Comparison of ENCODE assay signal across 9 cellular contexts in the genomic region with DNA sequence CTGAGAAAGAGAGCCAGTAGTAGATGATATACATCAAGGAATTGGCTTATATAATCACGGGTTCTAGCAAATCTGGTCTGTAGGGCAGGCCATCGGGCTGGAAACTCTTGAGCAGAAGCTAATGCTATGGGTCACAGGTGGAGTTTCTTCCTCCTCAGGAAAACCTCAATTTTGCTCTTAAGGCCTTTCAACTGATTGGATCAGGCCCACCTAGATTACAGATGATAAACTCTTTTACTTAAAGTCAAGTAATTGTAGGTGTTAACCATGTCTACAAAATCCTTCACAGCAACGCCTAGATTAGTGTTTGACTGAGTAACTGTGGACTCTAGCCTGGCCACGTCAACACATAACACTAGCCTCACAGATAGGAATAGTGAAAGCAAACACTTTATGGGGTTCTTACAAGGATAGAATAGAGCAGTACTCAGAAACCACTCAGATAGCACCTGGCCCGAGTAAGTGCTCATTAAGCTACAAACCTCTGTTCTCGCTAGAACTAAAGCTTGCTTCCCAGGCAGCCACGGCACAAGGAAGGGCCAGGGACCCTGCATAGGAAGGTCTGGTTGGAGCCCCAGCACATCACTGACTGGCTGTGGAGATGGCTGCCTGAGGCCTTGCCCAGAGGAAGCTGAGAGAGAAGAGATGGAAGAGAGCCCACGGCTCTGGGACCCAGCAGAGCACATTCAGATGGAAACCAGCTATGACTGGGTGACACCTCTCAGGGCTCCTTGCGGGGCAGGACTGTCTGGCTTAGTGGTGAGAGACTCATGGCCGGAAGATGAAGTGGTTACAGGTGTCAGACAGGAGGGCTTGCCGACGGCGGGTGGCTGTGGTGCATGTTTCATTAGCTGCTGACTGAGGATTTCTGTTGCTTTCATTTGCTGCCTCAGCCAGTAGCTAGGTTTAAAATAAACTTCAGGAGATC.
A peak's percentile ranks its signal among the peaks of the same experiment; 100 is the strongest.
DNase-seq lines count a peak whose midpoint lies in the region; ATAC-seq, FAIRE-seq and TF ChIP-seq lines count a peak whose summit lies in the region.
"Had no signal": no experiment of that assay in that cellular context is flagged by ENCODE, and none has a peak within 500 bp of the region (broad histone marks: within the 10 kb centered on the region; RNA-seq: fewer than 3 reads in every experiment).

No MANE protein-coding gene starts in this region.

- in situ Hi-C loops in GM12878 (cut with MboI) = no loop called here

- peaks cover 3 to 11% (median 11%) of the 10 kb centered on the region in 3 donors for H3K4me1 Mint-ChIP-seq in T-cell

- FAIRE-seq in GM12878 (lab: Jason Lieb, UNC) = peak; percentile 92

- WGBS in GM12878 (ENCODE audit: insufficient coverage, insufficient replicate concordance, low lambda C conversion rate, missing lambda C conversion rate) = 14% methylated on average over 13 of the region's 13 CpGs

- peak; percentile 96 for ATAC-seq in GM18517 (IDR thresholded peaks at IDR 0.05; ENCODE audit: unreplicated experiment)
- peak; percentile 98 for ATAC-seq in HG02884 (IDR thresholded peaks at IDR 0.05; ENCODE audit: unreplicated experiment)
- ATAC-seq in T-cell (replicated peaks in 1 of 4) = peak; percentile 94 to 99 (median 98)
- peak; percentile 99 for ATAC-seq in GM12878
- ATAC-seq: HCT116 had no signal

- RAD21 ChIA-PET in GM12878 (lab: Charles Lee; ENCODE audit: unreplicated experiment) = interaction anchor here (0.7 to 1.5 kb wide), 8 partner anchors 16 to 191 kb away, joined by 3 to 10 read pairs (median 3); no protein-coding TSS in a partner anchor

- H3K4me1 ChIP-seq in GM12878 (ENCODE audit: control insufficient read depth, insufficient read depth, low read length) = peaks cover 19% of the 10 kb centered on the region

- H3K36me3 Mint-ChIP-seq in T-cell = no peaks in the 10 kb centered on the region

- intact Hi-C loops in GM12878 (cut with micrococcal nuclease; ENCODE audit: unreplicated experiment) = loop anchor here (2.0 kb wide), 1 partner anchor 19 kb away; no protein-coding TSS in a partner anchor

- peak; percentile 39 to 72; a peak in 2 of 4 replicates for TF ChIP-seq EP300 in GM12878 (IDR thresholded peaks at IDR 0.05; ENCODE audit: borderline replicate concordance in 1 of 2, control insufficient read depth in 1 of 2, low read depth in 2 of 2, low read length in 2 of 2)

- no peak overlapping the region for H3K4me3 ChIP-seq in GM12878

- H3K9me3 ChIP-seq in GM12878 (replicated peaks; ENCODE audit: control insufficient read depth, insufficient read depth, low read length) = no peaks in the 10 kb centered on the region; the same call in 2 of the 3 replicates

- no peaks in the 10 kb centered on the region for H3K27me3 Mint-ChIP-seq in T-cell

- peaks cover 5% of the 10 kb centered on the region; the same call in 1 of the 2 replicates for H4K20me1 ChIP-seq in GM12878 (ENCODE audit: control insufficient read depth, insufficient read depth)

- POLR2A ChIA-PET in T-cell (lab: Charles Lee) = interaction anchor here (0.5 to 0.6 kb wide), 2 partner anchors 139 to 1032 kb away, joined by 3 read pairs; no protein-coding TSS in a partner anchor
- POLR2A ChIA-PET in GM12878 (lab: Charles Lee) = interaction anchor here (1.3 kb wide), 1 partner anchor 19 kb away, joined by 3 read pairs; no protein-coding TSS in a partner anchor

- no peak for TF ChIP-seq CTCF in GM12878 (IDR thresholded peaks at IDR 0.05 in 2 of 3, conservative IDR thresholded peaks at IDR 0.05 in 1 of 3; ENCODE audit: control insufficient read depth in 2 of 3, extremely low read depth in 1 of 3, insufficient read depth in 1 of 3, low read depth in 3 of 3, low read length in 3 of 3)

- no peaks in the 10 kb centered on the region for H3K9me3 Mint-ChIP-seq in T-cell

- BruUV-seq in GM12878 (replicated peaks; lab: Mats Ljungman, UMichigan) = no TSS peak

- H3K4me3 Mint-ChIP-seq in T-cell = peak overlapping the region; percentile 18 to 52 (median 19)

- no peak overlapping the region; the same call in 1 of the 2 replicates for H3K27ac ChIP-seq in GM12878 (ENCODE audit: control insufficient read depth, insufficient read depth)

- no peaks in the 10 kb centered on the region for H3K79me2 ChIP-seq in GM12878 (ENCODE audit: control insufficient read depth, insufficient read depth, low read length)

- no peak overlapping the region for H3K9ac ChIP-seq in GM12878 (ENCODE audit: control insufficient read depth, insufficient read depth, low read length)

- CTCF ChIA-PET in T-cell (lab: Charles Lee) = interaction anchor here in 1 of 2 donors (0.6 kb wide), 1 partner anchor 36 kb away, joined by 3 read pairs; no protein-coding TSS in a partner anchor
- CTCF ChIA-PET in GM12878 (lab: Yijun Ruan, JAX) = interaction anchor here (1.4 kb wide), 1 partner anchor 15 kb away, joined by 5 read pairs; no protein-coding TSS in a partner anchor

- H3K36me3 ChIP-seq in GM12878 (ENCODE audit: control insufficient read depth in 2 of 2, insufficient read depth in 2 of 2, low read length in 1 of 2) = no peaks in the 10 kb centered on the region

- H2AFZ ChIP-seq in GM12878 (ENCODE audit: control insufficient read depth, low read depth, low read length) = peak overlapping the region; percentile 6

- H3K4me2 ChIP-seq in GM12878 (ENCODE audit: control insufficient read depth, insufficient read depth) = peak overlapping the region; percentile 69

- peak; percentile 24 to 76 (median 60) for DNase-seq in T-cell
- peak; percentile 78 for DNase-seq in GM12878 (ENCODE audit: low read depth, low spot score)
- peak; percentile 35 for DNase-seq in stimulated activated CD8-positive, alpha-beta memory T cell treated with anti-CD3 and anti-CD28 coated beads, Interleukin-7, amount 100 ng/mL, for 24 hours (ENCODE audit: low read depth)
- no peak for DNase-seq in NCI-H2171 (lab: John Stamatoyannopoulos, UW)
- DNase-seq in AG08395 (ENCODE audit: low spot score) = no peak
- no peak for DNase-seq in NCI-H345 treated with DMSO at 0.1 percent for 48 hours (lab: John Stamatoyannopoulos, UW; ENCODE audit: unreplicated experiment)

- peak overlapping the region; percentile 70 to 73 for H3K27ac Mint-ChIP-seq in T-cell

- TF ChIP-seq RAD21 in GM12878 (IDR thresholded peaks at IDR 0.05; ENCODE audit: insufficient read depth, low read depth, low read length) = no peak

- SMC1A ChIA-PET in GM12878 (lab: Charles Lee; ENCODE audit: uncharacterized antibody, unreplicated experiment) = interaction anchor here (0.7 to 2.0 kb wide), 11 partner anchors 9 to 192 kb away, joined by 3 to 7 read pairs (median 3); no protein-coding TSS in a partner anchor

- H3K27me3 ChIP-seq in GM12878 (replicated peaks in 1 of 2; ENCODE audit: control insufficient read depth in 2 of 2, insufficient read depth in 2 of 2, low read length in 1 of 2) = no peaks in the 10 kb centered on the region; a peak in 1 of 4 replicates

- no peak for TF ChIP-seq POLR2A in GM12878 (IDR thresholded peaks at IDR 0.05; ENCODE audit: low read depth, low read length)

TF ChIP-seq in GM12878, 131 proteins besides CTCF, POLR2A, EP300 and RAD21 (continues in another document):
- TF ChIP-seq WRNIP1 (IDR thresholded peaks at IDR 0.05; ENCODE audit: borderline replicate concordance, low read depth, low read length) = no peak
- TF ChIP-seq DPF2 (IDR thresholded peaks at IDR 0.05) = peak; percentile 77
- TF ChIP-seq ETV6 (conservative IDR thresholded peaks at IDR 0.05 in 1 of 2, IDR thresholded peaks at IDR 0.05 in 1 of 2; ENCODE audit: borderline replicate concordance in 1 of 2, low read depth in 1 of 2) = no peak
- TF ChIP-seq CBX5 (IDR thresholded peaks at IDR 0.05; ENCODE audit: low read depth) = no peak
- peak; percentile 45; the same call in 1 of the 2 replicates for TF ChIP-seq CREM (IDR thresholded peaks at IDR 0.05; ENCODE audit: low read depth)
- peak; percentile 47; the same call in 1 of the 2 replicates for TF ChIP-seq IRF4 (IDR thresholded peaks at IDR 0.05; ENCODE audit: low read depth, low read length)
- no peak for TF ChIP-seq MEF2A (IDR thresholded peaks at IDR 0.05; ENCODE audit: insufficient read depth, low read depth, low read length)
- TF ChIP-seq USF2 (IDR thresholded peaks at IDR 0.05; ENCODE audit: borderline replicate concordance, low read depth, low read length) = no peak
- no peak for TF ChIP-seq SMAD5 (IDR thresholded peaks at IDR 0.05; ENCODE audit: low read depth)
- TF ChIP-seq, protein P1, sequence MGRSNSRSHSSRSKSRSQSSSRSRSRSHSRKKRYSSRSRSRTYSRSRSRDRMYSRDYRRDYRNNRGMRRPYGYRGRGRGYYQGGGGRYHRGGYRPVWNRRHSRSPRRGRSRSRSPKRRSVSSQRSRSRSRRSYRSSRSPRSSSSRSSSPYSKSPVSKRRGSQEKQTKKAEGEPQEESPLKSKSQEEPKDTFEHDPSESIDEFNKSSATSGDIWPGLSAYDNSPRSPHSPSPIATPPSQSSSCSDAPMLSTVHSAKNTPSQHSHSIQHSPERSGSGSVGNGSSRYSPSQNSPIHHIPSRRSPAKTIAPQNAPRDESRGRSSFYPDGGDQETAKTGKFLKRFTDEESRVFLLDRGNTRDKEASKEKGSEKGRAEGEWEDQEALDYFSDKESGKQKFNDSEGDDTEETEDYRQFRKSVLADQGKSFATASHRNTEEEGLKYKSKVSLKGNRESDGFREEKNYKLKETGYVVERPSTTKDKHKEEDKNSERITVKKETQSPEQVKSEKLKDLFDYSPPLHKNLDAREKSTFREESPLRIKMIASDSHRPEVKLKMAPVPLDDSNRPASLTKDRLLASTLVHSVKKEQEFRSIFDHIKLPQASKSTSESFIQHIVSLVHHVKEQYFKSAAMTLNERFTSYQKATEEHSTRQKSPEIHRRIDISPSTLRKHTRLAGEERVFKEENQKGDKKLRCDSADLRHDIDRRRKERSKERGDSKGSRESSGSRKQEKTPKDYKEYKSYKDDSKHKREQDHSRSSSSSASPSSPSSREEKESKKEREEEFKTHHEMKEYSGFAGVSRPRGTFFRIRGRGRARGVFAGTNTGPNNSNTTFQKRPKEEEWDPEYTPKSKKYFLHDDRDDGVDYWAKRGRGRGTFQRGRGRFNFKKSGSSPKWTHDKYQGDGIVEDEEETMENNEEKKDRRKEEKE (IDR thresholded peaks at IDR 0.05) = no peak
- no peak for TF ChIP-seq PML (IDR thresholded peaks at IDR 0.05; ENCODE audit: low read length)
- 0 out of 2 replicates have a peak, but pooled peaks have one; percentile 51 for TF ChIP-seq TARDBP (IDR thresholded peaks at IDR 0.05; ENCODE audit: borderline replicate concordance)
- TF ChIP-seq CEBPB (IDR thresholded peaks at IDR 0.05; ENCODE audit: borderline replicate concordance in 1 of 2, low read depth in 2 of 2, low read length in 2 of 2) = no peak
- TF ChIP-seq ZSCAN29 (IDR thresholded peaks at IDR 0.05) = no peak

Comparison
In these comparisons a context has a peak if more than half of its experiments do, and no peak if none do; other contexts are left out.
1. DNase-seq: peak in T-cell (34 of 34), GM12878 (single experiment) and stimulated activated CD8-positive, alpha-beta memory T cell treated with anti-CD3 and anti-CD28 coated beads, Interleukin-7, amount 100 ng/mL, for 24 hours (single experiment); none in NCI-H2171 (single experiment), AG08395 (single experiment) and NCI-H345 treated with DMSO at 0.1 percent for 48 hours (single experiment).
2. Peak in every context shown above with its lines, with median percentiles within 50 percentile points of each other: ATAC-seq.